In genomic region chr5:42848545-42848944, GRCh38 we compare ENCODE assay signal across 2 cellular contexts.
TF ChIP-seq lines count a peak whose summit lies in the region.

No MANE protein-coding gene starts in this region.

TF ChIP-seq in HepG2, 621 proteins besides CTCF, POLR2A, EP300 and RAD21:
- TF ChIP-seq, protein P1, sequence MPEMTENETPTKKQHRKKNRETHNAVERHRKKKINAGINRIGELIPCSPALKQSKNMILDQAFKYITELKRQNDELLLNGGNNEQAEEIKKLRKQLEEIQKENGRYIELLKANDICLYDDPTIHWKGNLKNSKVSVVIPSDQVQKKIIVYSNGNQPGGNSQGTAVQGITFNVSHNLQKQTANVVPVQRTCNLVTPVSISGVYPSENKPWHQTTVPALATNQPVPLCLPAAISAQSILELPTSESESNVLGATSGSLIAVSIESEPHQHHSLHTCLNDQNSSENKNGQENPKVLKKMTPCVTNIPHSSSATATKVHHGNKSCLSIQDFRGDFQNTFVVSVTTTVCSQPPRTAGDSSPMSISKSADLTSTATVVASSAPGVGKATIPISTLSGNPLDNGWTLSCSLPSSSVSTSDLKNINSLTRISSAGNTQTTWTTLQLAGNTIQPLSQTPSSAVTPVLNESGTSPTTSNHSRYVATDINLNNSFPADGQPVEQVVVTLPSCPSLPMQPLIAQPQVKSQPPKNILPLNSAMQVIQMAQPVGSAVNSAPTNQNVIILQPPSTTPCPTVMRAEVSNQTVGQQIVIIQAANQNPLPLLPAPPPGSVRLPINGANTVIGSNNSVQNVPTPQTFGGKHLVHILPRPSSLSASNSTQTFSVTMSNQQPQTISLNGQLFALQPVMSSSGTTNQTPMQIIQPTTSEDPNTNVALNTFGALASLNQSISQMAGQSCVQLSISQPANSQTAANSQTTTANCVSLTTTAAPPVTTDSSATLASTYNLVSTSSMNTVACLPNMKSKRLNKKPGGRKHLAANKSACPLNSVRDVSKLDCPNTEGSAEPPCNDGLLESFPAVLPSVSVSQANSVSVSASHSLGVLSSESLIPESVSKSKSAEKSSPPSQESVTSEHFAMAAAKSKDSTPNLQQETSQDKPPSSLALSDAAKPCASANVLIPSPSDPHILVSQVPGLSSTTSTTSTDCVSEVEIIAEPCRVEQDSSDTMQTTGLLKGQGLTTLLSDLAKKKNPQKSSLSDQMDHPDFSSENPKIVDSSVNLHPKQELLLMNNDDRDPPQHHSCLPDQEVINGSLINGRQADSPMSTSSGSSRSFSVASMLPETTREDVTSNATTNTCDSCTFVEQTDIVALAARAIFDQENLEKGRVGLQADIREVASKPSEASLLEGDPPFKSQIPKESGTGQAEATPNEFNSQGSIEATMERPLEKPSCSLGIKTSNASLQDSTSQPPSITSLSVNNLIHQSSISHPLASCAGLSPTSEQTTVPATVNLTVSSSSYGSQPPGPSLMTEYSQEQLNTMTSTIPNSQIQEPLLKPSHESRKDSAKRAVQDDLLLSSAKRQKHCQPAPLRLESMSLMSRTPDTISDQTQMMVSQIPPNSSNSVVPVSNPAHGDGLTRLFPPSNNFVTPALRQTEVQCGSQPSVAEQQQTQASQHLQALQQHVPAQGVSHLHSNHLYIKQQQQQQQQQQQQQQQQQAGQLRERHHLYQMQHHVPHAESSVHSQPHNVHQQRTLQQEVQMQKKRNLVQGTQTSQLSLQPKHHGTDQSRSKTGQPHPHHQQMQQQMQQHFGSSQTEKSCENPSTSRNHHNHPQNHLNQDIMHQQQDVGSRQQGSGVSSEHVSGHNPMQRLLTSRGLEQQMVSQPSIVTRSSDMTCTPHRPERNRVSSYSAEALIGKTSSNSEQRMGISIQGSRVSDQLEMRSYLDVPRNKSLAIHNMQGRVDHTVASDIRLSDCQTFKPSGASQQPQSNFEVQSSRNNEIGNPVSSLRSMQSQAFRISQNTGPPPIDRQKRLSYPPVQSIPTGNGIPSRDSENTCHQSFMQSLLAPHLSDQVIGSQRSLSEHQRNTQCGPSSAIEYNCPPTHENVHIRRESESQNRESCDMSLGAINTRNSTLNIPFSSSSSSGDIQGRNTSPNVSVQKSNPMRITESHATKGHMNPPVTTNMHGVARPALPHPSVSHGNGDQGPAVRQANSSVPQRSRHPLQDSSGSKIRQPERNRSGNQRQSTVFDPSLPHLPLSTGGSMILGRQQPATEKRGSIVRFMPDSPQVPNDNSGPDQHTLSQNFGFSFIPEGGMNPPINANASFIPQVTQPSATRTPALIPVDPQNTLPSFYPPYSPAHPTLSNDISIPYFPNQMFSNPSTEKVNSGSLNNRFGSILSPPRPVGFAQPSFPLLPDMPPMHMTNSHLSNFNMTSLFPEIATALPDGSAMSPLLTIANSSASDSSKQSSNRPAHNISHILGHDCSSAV (CRISPR knock-in tag; IDR thresholded peaks at IDR 0.05; ENCODE audit: borderline replicate concordance), result no peak
- TF ChIP-seq SALL2 (CRISPR knock-in tag; IDR thresholded peaks at IDR 0.05), result no peak
- TF ChIP-seq MXI1 (IDR thresholded peaks at IDR 0.05; ENCODE audit: borderline replicate concordance, low read depth, low read length), result no peak
- no peak for TF ChIP-seq ZFY (CRISPR knock-in tag; IDR thresholded peaks at IDR 0.05)
- no peak for TF ChIP-seq ZNF446 (CRISPR knock-in tag; IDR thresholded peaks at IDR 0.05)
- peak; percentile 96 for TF ChIP-seq ZNF7 (CRISPR knock-in tag; IDR thresholded peaks at IDR 0.05)
- TF ChIP-seq SP1 (IDR thresholded peaks at IDR 0.05), result no peak
- no peak for TF ChIP-seq SP1 (CRISPR knock-in tag; IDR thresholded peaks at IDR 0.05)

TF ChIP-seq in K562, 482 proteins besides CTCF, POLR2A, EP300 and RAD21:
- TF ChIP-seq RBM25 (IDR thresholded peaks at IDR 0.05; ENCODE audit: low read depth, low read length, severe bottlenecking), result peak; percentile 46
- TF ChIP-seq, protein P2, sequence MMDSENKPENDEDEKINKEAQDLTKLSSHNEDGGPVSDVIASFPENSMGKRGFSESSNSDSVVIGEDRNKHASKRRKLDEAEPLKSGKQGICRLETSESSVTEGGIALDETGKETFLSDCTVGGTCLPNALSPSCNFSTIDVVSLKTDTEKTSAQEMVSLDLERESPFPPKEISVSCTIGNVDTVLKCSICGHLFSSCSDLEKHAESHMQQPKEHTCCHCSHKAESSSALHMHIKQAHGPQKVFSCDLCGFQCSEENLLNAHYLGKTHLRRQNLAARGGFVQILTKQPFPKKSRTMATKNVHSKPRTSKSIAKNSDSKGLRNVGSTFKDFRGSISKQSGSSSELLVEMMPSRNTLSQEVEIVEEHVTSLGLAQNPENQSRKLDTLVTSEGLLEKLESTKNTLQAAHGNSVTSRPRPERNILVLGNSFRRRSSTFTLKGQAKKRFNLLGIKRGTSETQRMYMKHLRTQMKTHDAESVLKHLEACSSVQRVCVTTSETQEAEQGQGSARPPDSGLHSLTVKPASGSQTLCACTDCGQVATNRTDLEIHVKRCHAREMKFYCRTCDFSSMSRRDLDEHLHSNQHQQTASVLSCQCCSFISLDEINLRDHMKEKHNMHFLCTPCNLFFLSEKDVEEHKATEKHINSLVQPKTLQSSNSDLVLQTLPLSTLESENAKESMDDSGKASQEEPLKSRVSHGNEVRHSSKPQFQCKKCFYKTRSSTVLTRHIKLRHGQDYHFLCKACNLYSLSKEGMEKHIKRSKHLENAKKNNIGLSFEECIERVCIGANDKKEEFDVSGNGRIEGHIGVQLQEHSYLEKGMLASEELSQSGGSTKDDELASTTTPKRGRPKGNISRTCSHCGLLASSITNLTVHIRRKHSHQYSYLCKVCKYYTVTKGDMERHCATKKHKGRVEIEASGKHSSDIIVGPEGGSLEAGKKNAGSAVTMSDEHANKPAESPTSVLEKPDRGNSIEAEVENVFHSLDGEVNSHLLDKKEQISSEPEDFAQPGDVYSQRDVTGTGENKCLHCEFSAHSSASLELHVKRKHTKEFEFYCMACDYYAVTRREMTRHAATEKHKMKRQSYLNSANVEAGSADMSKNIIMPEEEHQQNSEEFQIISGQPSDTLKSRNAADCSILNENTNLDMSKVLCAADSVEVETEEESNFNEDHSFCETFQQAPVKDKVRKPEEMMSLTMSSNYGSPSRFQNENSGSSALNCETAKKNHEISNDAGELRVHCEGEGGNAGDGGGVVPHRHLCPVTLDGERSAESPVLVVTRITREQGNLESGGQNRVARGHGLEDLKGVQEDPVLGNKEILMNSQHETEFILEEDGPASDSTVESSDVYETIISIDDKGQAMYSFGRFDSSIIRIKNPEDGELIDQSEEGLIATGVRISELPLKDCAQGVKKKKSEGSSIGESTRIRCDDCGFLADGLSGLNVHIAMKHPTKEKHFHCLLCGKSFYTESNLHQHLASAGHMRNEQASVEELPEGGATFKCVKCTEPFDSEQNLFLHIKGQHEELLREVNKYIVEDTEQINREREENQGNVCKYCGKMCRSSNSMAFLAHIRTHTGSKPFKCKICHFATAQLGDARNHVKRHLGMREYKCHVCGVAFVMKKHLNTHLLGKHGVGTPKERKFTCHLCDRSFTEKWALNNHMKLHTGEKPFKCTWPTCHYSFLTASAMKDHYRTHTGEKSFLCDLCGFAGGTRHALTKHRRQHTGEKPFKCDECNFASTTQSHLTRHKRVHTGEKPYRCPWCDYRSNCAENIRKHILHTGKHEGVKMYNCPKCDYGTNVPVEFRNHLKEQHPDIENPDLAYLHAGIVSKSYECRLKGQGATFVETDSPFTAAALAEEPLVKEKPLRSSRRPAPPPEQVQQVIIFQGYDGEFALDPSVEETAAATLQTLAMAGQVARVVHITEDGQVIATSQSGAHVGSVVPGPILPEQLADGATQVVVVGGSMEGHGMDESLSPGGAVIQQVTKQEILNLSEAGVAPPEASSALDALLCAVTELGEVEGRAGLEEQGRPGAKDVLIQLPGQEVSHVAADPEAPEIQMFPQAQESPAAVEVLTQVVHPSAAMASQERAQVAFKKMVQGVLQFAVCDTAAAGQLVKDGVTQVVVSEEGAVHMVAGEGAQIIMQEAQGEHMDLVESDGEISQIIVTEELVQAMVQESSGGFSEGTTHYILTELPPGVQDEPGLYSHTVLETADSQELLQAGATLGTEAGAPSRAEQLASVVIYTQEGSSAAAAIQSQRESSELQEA (IDR thresholded peaks at IDR 0.05; ENCODE audit: low read depth), result peak; percentile 70
- no peak for TF ChIP-seq NFATC3 (IDR thresholded peaks at IDR 0.05)
- TF ChIP-seq NFIX (CRISPR knock-in tag; IDR thresholded peaks at IDR 0.05; ENCODE audit: low read depth), result no peak
- peak; percentile 50 for TF ChIP-seq ZFP36 (IDR thresholded peaks at IDR 0.05; ENCODE audit: low read depth, low read length, partially characterized antibody)
